In the genomic region with DNA sequence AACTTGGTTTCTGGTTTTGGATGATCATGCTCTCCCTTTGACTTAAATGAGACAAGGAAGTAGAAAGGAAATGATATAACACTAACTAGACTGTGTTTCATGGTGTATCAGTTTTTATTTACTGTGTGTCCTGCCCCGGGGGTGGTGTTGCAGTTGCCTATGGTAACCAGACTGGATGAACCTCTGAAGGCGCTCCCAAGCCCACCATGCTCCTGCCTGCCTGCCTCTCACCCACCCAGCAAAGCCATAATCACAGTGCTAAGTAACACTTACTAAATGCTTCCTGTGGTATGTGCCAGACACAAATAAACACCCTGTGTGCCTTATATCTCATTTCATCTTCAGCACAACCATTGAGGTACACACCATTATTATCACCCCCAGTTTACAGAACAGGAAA, we compare ENCODE assay signal across 36 cellular contexts. TPM values are rescaled to one million over a fixed set of nuclear protein-coding genes. Genes with fewer than 3 reads are reported as not detected.
"Had no signal": no experiment of that assay in that cellular context is flagged by ENCODE, and none has a peak within 500 bp of the region (broad histone marks: within the 10 kb centered on the region; RNA-seq: fewer than 3 reads in every experiment).

No MANE protein-coding gene starts in this region.

- H3K4me2 ChIP-seq: KMS-11 had no signal

- ATAC-seq: activated CD8-positive, alpha-beta memory T cell treated with anti-CD3 and anti-CD28 coated beads, Interleukin-2, amount 10 ng/mL, durations not matched to agents 7 days and 5 days; activated naive CD8-positive, alpha-beta T cell treated with anti-CD3 and anti-CD28 coated beads, Interleukin-2, amount 50 U/mL, for 24 hours; PC-3; SK-N-SH treated with all-trans-retinoic acid at 6 μM for 48 hours had no signal

- H3K36me3 ChIP-seq: Peyer's patch, WERI-Rb-1 had no signal

- H3K27ac Mint-ChIP-seq: activated CD4-positive, alpha-beta memory T cell treated with anti-CD3 and anti-CD28 coated beads, Interleukin-2, amount 10 ng/mL, durations not matched to agents 7 days and 5 days; activated CD8-positive, alpha-beta memory T cell treated with anti-CD3 and anti-CD28 coated beads, Interleukin-2, amount 10 ng/mL, durations not matched to agents 7 days and 5 days; activated naive CD4-positive, alpha-beta T cell treated with anti-CD3 and anti-CD28 coated beads, Interleukin-2, amount 10 ng/mL, durations not matched to agents 7 days and 5 days; activated naive CD8-positive, alpha-beta T cell; activated naive CD8-positive, alpha-beta T cell treated with anti-CD3 and anti-CD28 coated beads, Interleukin-2, amount 50 U/mL, for 24 hours; brain had no signal

- H3K4me1 ChIP-seq: Peyer's patch had no signal

- H3K4me3 ChIP-seq: Peyer's patch had no signal

- H3K36me3 Mint-ChIP-seq: activated CD8-positive, alpha-beta memory T cell treated with anti-CD3 and anti-CD28 coated beads, Interleukin-2, amount 10 ng/mL, durations not matched to agents 7 days and 5 days; activated naive CD4-positive, alpha-beta T cell treated with anti-CD3 and anti-CD28 coated beads, Interleukin-2, amount 10 ng/mL, durations not matched to agents 7 days and 5 days; activated naive CD8-positive, alpha-beta T cell; brain had no signal

- DNase-seq: activated CD4-positive, alpha-beta memory T cell treated with anti-CD3 and anti-CD28 coated beads, Interleukin-2, amount 10 ng/mL, durations not matched to agents 7 days and 5 days; activated CD4-positive, alpha-beta T cell treated with anti-CD3 and anti-CD28 coated beads for 1 hour; activated CD4-positive, alpha-beta T cell treated with anti-CD3 and anti-CD28 coated beads for 48 hours; activated CD4-positive, CD25-positive, alpha-beta regulatory T cell; activated CD8-positive, alpha-beta memory T cell treated with anti-CD3 and anti-CD28 coated beads for 24 hours; activated CD8-positive, alpha-beta memory T cell treated with anti-CD3 and anti-CD28 coated beads, Interleukin-2, amount 10 ng/mL, durations not matched to agents 7 days and 5 days; activated CD8-positive, alpha-beta memory T cell treated with anti-CD3 and anti-CD28 coated beads, Interleukin-2, amount 50 U/mL, for 48 hours; activated effector memory CD4-positive, alpha-beta T cell treated with Interleukin-2 at 50 U/mL for 16 hours; activated naive CD4-positive, alpha-beta T cell treated with anti-CD3 and anti-CD28 coated beads, Interleukin-2, amount 10 ng/mL, durations not matched to agents 7 days and 5 days; activated naive CD8-positive, alpha-beta T cell treated with anti-CD3 and anti-CD28 coated beads, Interleukin-2, amount 50 U/mL, for 24 hours; activated T-cell treated with anti-CD3 and anti-CD28 coated beads, Interleukin-2, amount 50 U/mL, for 48 hours; anterior cingulate cortex; central memory CD4-positive, alpha-beta T cell; NCI-H1092 treated with DMSO at 0.1 percent for 48 hours; NCI-H1417 treated with DMSO at 0.1 percent for 48 hours; NCI-H187 treated with DMSO at 0.1 percent for 48 hours; NCI-H2081; NCI-H2171 treated with DMSO at 0.1 percent for 48 hours; NCI-H2227 treated with DMSO at 0.1 percent for 48 hours; NCI-H446; NCI-H510A treated with DMSO at 0.1 percent for 48 hours; NCI-H526 treated with DMSO at 0.1 percent for 48 hours; NK-92 treated with Interleukin-12 subunit alpha and Interleukin-12 subunit beta, amount 100 ng/mL, for 24 hours; PC-3; Peyer's patch; RPMI8226; SIG-M5; T1000 had no signal

- H3K9me3 ChIP-seq: Peyer's patch had no signal

- H3K9me3 Mint-ChIP-seq: activated CD4-positive, alpha-beta memory T cell treated with anti-CD3 and anti-CD28 coated beads, Interleukin-2, amount 10 ng/mL, durations not matched to agents 7 days and 5 days; activated naive CD4-positive, alpha-beta T cell treated with anti-CD3 and anti-CD28 coated beads, Interleukin-2, amount 10 ng/mL, durations not matched to agents 7 days and 5 days; activated naive CD8-positive, alpha-beta T cell treated with anti-CD3 and anti-CD28 coated beads, Interleukin-2, amount 50 U/mL, for 24 hours; brain had no signal

- H3K4me3 Mint-ChIP-seq: activated CD4-positive, alpha-beta memory T cell treated with anti-CD3 and anti-CD28 coated beads, Interleukin-2, amount 10 ng/mL, durations not matched to agents 7 days and 5 days; activated CD8-positive, alpha-beta memory T cell treated with anti-CD3 and anti-CD28 coated beads, Interleukin-2, amount 10 ng/mL, durations not matched to agents 7 days and 5 days; activated naive CD4-positive, alpha-beta T cell treated with anti-CD3 and anti-CD28 coated beads, Interleukin-2, amount 10 ng/mL, durations not matched to agents 7 days and 5 days; activated naive CD8-positive, alpha-beta T cell; activated naive CD8-positive, alpha-beta T cell treated with anti-CD3 and anti-CD28 coated beads, Interleukin-2, amount 50 U/mL, for 24 hours; brain had no signal

- H3K9ac ChIP-seq: KMS-11 had no signal

- H3K4me1 Mint-ChIP-seq: activated CD4-positive, alpha-beta memory T cell treated with anti-CD3 and anti-CD28 coated beads, Interleukin-2, amount 10 ng/mL, durations not matched to agents 7 days and 5 days; activated CD8-positive, alpha-beta memory T cell treated with anti-CD3 and anti-CD28 coated beads, Interleukin-2, amount 10 ng/mL, durations not matched to agents 7 days and 5 days; activated naive CD4-positive, alpha-beta T cell treated with anti-CD3 and anti-CD28 coated beads, Interleukin-2, amount 10 ng/mL, durations not matched to agents 7 days and 5 days; activated naive CD8-positive, alpha-beta T cell treated with anti-CD3 and anti-CD28 coated beads, Interleukin-2, amount 50 U/mL, for 24 hours; brain had no signal

- H3K27me3 ChIP-seq: Peyer's patch had no signal

RNA-seq across cellular contexts. Expression of gene GCM1, which starts 17.8 kb away (rescaled TPM):
- total RNA-seq: LHCN-M2, M059J, PC-3, Peyer's patch, SK-MEL-5 had no signal
